ENCODE assay signal across 20 cellular contexts in genomic region chr1:204616683-204617082, GRCh38.
A peak's percentile ranks its signal among the peaks of the same experiment; 100 is the strongest.
DNase-seq lines count a peak whose midpoint lies in the region; ATAC-seq lines count a peak whose summit lies in the region.
"Had no signal": no experiment of that assay in that cellular context is flagged by ENCODE, and none has a peak within 500 bp of the region (broad histone marks: within the 10 kb centered on the region; RNA-seq: fewer than 3 reads in every experiment).

No MANE protein-coding gene starts in this region.

- H3K27me3 ChIP-seq in mesendoderm (ENCODE audit: insufficient read depth, low read length, poor library complexity) = no peaks in the 10 kb centered on the region
- H3K27me3 ChIP-seq in right cardiac atrium (ENCODE audit: control insufficient read depth, insufficient read depth) = no peaks in the 10 kb centered on the region
- H3K27me3 ChIP-seq: BLaER1 had no signal

- POLR2A ChIA-PET in naive thymus-derived CD8-positive, alpha-beta T cell (lab: Charles Lee) = no interaction called here

- no peak overlapping the region for H2AK5ac ChIP-seq in mesendoderm (ENCODE audit: low read length)

- H3K9me3 Mint-ChIP-seq in naive thymus-derived CD8-positive, alpha-beta T cell = no peaks in the 10 kb centered on the region
- no peaks in the 10 kb centered on the region for H3K9me3 Mint-ChIP-seq in activated CD4-positive, alpha-beta T cell treated with anti-CD3 and anti-CD28 coated beads, Interleukin-2, amount 10 ng/mL, durations not matched to agents 24 days and 14 days
- H3K9me3 Mint-ChIP-seq in activated T-helper 17 cell treated with anti-CD3 and anti-CD28 coated beads, Interleukin-2, amount 50 U/mL, for 72 hours = no peaks in the 10 kb centered on the region
- H3K9me3 Mint-ChIP-seq: CD14-positive monocyte, IgD-negative memory B cell had no signal

- no peak overlapping the region for H3K23ac ChIP-seq in mesendoderm (ENCODE audit: low read length)

- no peak overlapping the region for H3K9ac ChIP-seq in mesendoderm (ENCODE audit: low read length)
- H3K9ac ChIP-seq: BLaER1 had no signal

- H3K4ac ChIP-seq in mesendoderm (ENCODE audit: low read depth, low read length) = no peak overlapping the region

- H2BK120ac ChIP-seq in mesendoderm (ENCODE audit: low read depth, low read length) = no peak overlapping the region

- H3K4me3 ChIP-seq in mesendoderm (ENCODE audit: low read length) (no peak overlapping the region), right cardiac atrium (ENCODE audit: low read length) (no peak overlapping the region)
- H3K4me3 ChIP-seq: A549, BLaER1, HAP-1 had no signal

- peak; percentile 32 for DNase-seq in Ammon's horn (ENCODE audit: low spot score)
- DNase-seq in T-helper 17 cell = no peak
- peak; percentile 11 for DNase-seq in iPS-NIHi11 (ENCODE audit: low spot score)
- DNase-seq in mesendoderm = peak; percentile 17
- DNase-seq in naive thymus-derived CD8-positive, alpha-beta T cell = no peak
- no peak for DNase-seq in activated CD4-positive, alpha-beta T cell treated with anti-CD3 and anti-CD28 coated beads, Interleukin-2, amount 10 ng/mL, durations not matched to agents 24 days and 14 days
- no peak for DNase-seq in right cardiac atrium
- DNase-seq: AML-193; CD4-positive, alpha-beta memory T cell; DMS153; DMS79; GF-D8 had no signal

- H3K56ac ChIP-seq in mesendoderm (ENCODE audit: low read length) = no peak overlapping the region

- H4K8ac ChIP-seq in mesendoderm (ENCODE audit: low read depth, low read length) = no peak overlapping the region

- intact Hi-C loops in activated CD4-positive, alpha-beta T cell treated with anti-CD3 and anti-CD28 coated beads, Interleukin-2, amount 10 ng/mL, durations not matched to agents 24 days and 14 days (cut with micrococcal nuclease) = no loop called here
- intact Hi-C loops in right cardiac atrium (cut with DNase I) = no loop called here

- H3K4me1 ChIP-seq in mesendoderm (ENCODE audit: control insufficient read depth, low read depth, low read length) (peaks cover 5% of the 10 kb centered on the region), right cardiac atrium (ENCODE audit: control insufficient read depth, insufficient read depth, low read length) (no peaks in the 10 kb centered on the region)
- H3K4me1 ChIP-seq: HAP-1 had no signal

- ATAC-seq in T-helper 17 cell (no peak), right cardiac atrium (no peak)
- ATAC-seq in naive thymus-derived CD8-positive, alpha-beta T cell = no peak
- ATAC-seq in activated T-helper 17 cell treated with anti-CD3 and anti-CD28 coated beads, Interleukin-2, amount 50 U/mL, for 72 hours (replicated peaks) = no peak
- ATAC-seq: A549, HepG2 had no signal

- WGBS in mesendoderm (ENCODE audit: extremely low coverage, insufficient coverage, low lambda C conversion rate) = no CpG with 5 or more reads among the region's 6 CpGs
- WGBS in right cardiac atrium = 73% methylated on average over 6 of the region's 6 CpGs

- H3K4me3 Mint-ChIP-seq in T-helper 17 cell = peak overlapping the region; percentile 25
- H3K4me3 Mint-ChIP-seq in naive thymus-derived CD8-positive, alpha-beta T cell = no peak overlapping the region
- H3K4me3 Mint-ChIP-seq in activated CD4-positive, alpha-beta T cell treated with anti-CD3 and anti-CD28 coated beads, Interleukin-2, amount 10 ng/mL, durations not matched to agents 24 days and 14 days = no peak overlapping the region
- H3K4me3 Mint-ChIP-seq in activated T-helper 17 cell treated with anti-CD3 and anti-CD28 coated beads, Interleukin-2, amount 50 U/mL, for 72 hours = no peak overlapping the region
- H3K4me3 Mint-ChIP-seq: CD14-positive monocyte, IgD-negative memory B cell had no signal

- no peak overlapping the region for H2BK15ac ChIP-seq in mesendoderm (replicated peaks; ENCODE audit: low read depth)

- H3K27ac ChIP-seq in mesendoderm (ENCODE audit: low read depth, low read length) (no peak overlapping the region), right cardiac atrium (ENCODE audit: low read length) (no peak overlapping the region)
- H3K27ac ChIP-seq: 22Rv1, A549 had no signal

- H3K27ac Mint-ChIP-seq in T-helper 17 cell = no peak overlapping the region
- H3K27ac Mint-ChIP-seq in naive thymus-derived CD8-positive, alpha-beta T cell = peak overlapping the region in 1 of 10 donors; percentile 56
- no peak overlapping the region for H3K27ac Mint-ChIP-seq in activated CD4-positive, alpha-beta T cell treated with anti-CD3 and anti-CD28 coated beads, Interleukin-2, amount 10 ng/mL, durations not matched to agents 24 days and 14 days
- no peak overlapping the region for H3K27ac Mint-ChIP-seq in activated T-helper 17 cell treated with anti-CD3 and anti-CD28 coated beads, Interleukin-2, amount 50 U/mL, for 72 hours
- H3K27ac Mint-ChIP-seq: CD14-positive monocyte, IgD-negative memory B cell had no signal

- H3K36me3 Mint-ChIP-seq in T-helper 17 cell (ENCODE audit: low read depth) = peaks cover 2% of the 10 kb centered on the region
- H3K36me3 Mint-ChIP-seq in naive thymus-derived CD8-positive, alpha-beta T cell = peaks cover 0 to 7% (median 2%) of the 10 kb centered on the region in 3 donors
- H3K36me3 Mint-ChIP-seq in activated CD4-positive, alpha-beta T cell treated with anti-CD3 and anti-CD28 coated beads, Interleukin-2, amount 10 ng/mL, durations not matched to agents 24 days and 14 days (ENCODE audit: low read depth) = no peaks in the 10 kb centered on the region
- H3K36me3 Mint-ChIP-seq in activated T-helper 17 cell treated with anti-CD3 and anti-CD28 coated beads, Interleukin-2, amount 50 U/mL, for 72 hours (ENCODE audit: low read depth) = no peaks in the 10 kb centered on the region
- H3K36me3 Mint-ChIP-seq: CD14-positive monocyte had no signal

- no peaks in the 10 kb centered on the region for H3K4me1 Mint-ChIP-seq in T-helper 17 cell
- peaks cover 0 to 3% (median 0%) of the 10 kb centered on the region in 4 donors for H3K4me1 Mint-ChIP-seq in naive thymus-derived CD8-positive, alpha-beta T cell
- no peaks in the 10 kb centered on the region for H3K4me1 Mint-ChIP-seq in activated CD4-positive, alpha-beta T cell treated with anti-CD3 and anti-CD28 coated beads, Interleukin-2, amount 10 ng/mL, durations not matched to agents 24 days and 14 days
- H3K4me1 Mint-ChIP-seq in activated T-helper 17 cell treated with anti-CD3 and anti-CD28 coated beads, Interleukin-2, amount 50 U/mL, for 72 hours = no peaks in the 10 kb centered on the region
- H3K4me1 Mint-ChIP-seq: CD14-positive monocyte; CD4-positive, alpha-beta memory T cell had no signal

- no peaks in the 10 kb centered on the region for H3K79me1 ChIP-seq in mesendoderm (ENCODE audit: low read length)

- no peak overlapping the region for H2BK5ac ChIP-seq in mesendoderm (ENCODE audit: low read length)

- H3K36me3 ChIP-seq in mesendoderm (ENCODE audit: control insufficient read depth, insufficient read depth, low read length) = no peaks in the 10 kb centered on the region
- H3K36me3 ChIP-seq: HAP-1 had no signal

- H3K9me3 ChIP-seq in T-helper 17 cell (ENCODE audit: control insufficient read depth, low read length, poor library complexity, severe bottlenecking) (no peaks in the 10 kb centered on the region), right cardiac atrium (ENCODE audit: control insufficient read depth, low read length) (no peaks in the 10 kb centered on the region)
- H3K9me3 ChIP-seq: A549, BLaER1, HAP-1 had no signal

- H4K5ac ChIP-seq in mesendoderm (ENCODE audit: low read length) = no peak overlapping the region

- H3K27me3 Mint-ChIP-seq in T-helper 17 cell = peaks cover 6% of the 10 kb centered on the region
- H3K27me3 Mint-ChIP-seq in naive thymus-derived CD8-positive, alpha-beta T cell = no peaks in the 10 kb centered on the region
- no peaks in the 10 kb centered on the region for H3K27me3 Mint-ChIP-seq in activated CD4-positive, alpha-beta T cell treated with anti-CD3 and anti-CD28 coated beads, Interleukin-2, amount 10 ng/mL, durations not matched to agents 24 days and 14 days
- no peaks in the 10 kb centered on the region for H3K27me3 Mint-ChIP-seq in activated T-helper 17 cell treated with anti-CD3 and anti-CD28 coated beads, Interleukin-2, amount 50 U/mL, for 72 hours
- H3K27me3 Mint-ChIP-seq: CD4-positive, alpha-beta memory T cell had no signal

- H3K79me2 ChIP-seq in mesendoderm (ENCODE audit: control insufficient read depth, insufficient read depth, low read length) = no peaks in the 10 kb centered on the region

- no peak overlapping the region for H3K18ac ChIP-seq in mesendoderm (ENCODE audit: low read length)

- no peak overlapping the region for H3K4me2 ChIP-seq in mesendoderm (ENCODE audit: low read length)
- H3K4me2 ChIP-seq: A549, BLaER1 had no signal

Comparison
In these comparisons a context has a peak if more than half of its experiments do, and no peak if none do; other contexts are left out.
1. DNase-seq: peak in Ammon's horn (single experiment), iPS-NIHi11 (single experiment) and mesendoderm (single experiment); none in T-helper 17 cell (0 of 3), naive thymus-derived CD8-positive, alpha-beta T cell (0 of 10), activated CD4-positive, alpha-beta T cell treated with anti-CD3 and anti-CD28 coated beads, Interleukin-2, amount 10 ng/mL, durations not matched to agents 24 days and 14 days (single experiment) and right cardiac atrium (0 of 3).